In genomic region chr12:95411466-95411865, GRCh38 we compare ENCODE assay signal across 16 cellular contexts.
"Had no signal": no experiment of that assay in that cellular context is flagged by ENCODE, and none has a peak within 500 bp of the region (broad histone marks: within the 10 kb centered on the region; RNA-seq: fewer than 3 reads in every experiment).

No MANE protein-coding gene starts in this region.

- H3K36me3 ChIP-seq: thyroid gland had no signal

- H3K27ac ChIP-seq: thyroid gland had no signal

- H3K9me3 ChIP-seq: thyroid gland had no signal

- FAIRE-seq: urothelium cell line had no signal

- DNase-seq: activated CD4-positive, alpha-beta T cell treated with anti-CD3 and anti-CD28 coated beads, Interleukin-2, amount 50 U/mL, for 4 hours; activated CD4-positive, CD25-positive, alpha-beta regulatory T cell treated with anti-CD3 and anti-CD28 coated beads, Interleukin-2, amount 50 U/mL, for 72 hours; activated naive CD4-positive, alpha-beta T cell treated with anti-CD3 and anti-CD28 coated beads, Interleukin-2, amount 50 U/mL, for 16 hours; activated T-cell treated with anti-CD3 and anti-CD28 coated beads, Interleukin-2, amount 50 U/mL, for 1 hour; effector CD8-positive, alpha-beta T cell; foreskin melanocyte; immature natural killer cell; mesendoderm; stimulated activated CD4-positive, alpha-beta T cell treated with anti-CD3 and anti-CD28 coated beads, Interleukin-12 subunit alpha, Interleukin-12 subunit beta, amount 100 ng/mL, for 4 hours; T-helper 1 cell; T1000; thyroid gland had no signal

- H3K27ac Mint-ChIP-seq: immature natural killer cell; nephron; stimulated activated effector memory CD8-positive, alpha-beta T cell treated with anti-CD3 and anti-CD28 coated beads, Interleukin-12 subunit alpha, Interleukin-12 subunit beta, amount 100 ng/mL, for 72 hours had no signal

- ATAC-seq: stimulated activated effector memory CD8-positive, alpha-beta T cell treated with anti-CD3 and anti-CD28 coated beads, Interleukin-12 subunit alpha, Interleukin-12 subunit beta, amount 100 ng/mL, for 72 hours had no signal

- H3K4me1 Mint-ChIP-seq: central memory CD8-positive, alpha-beta T cell; immature natural killer cell; stimulated activated effector memory CD8-positive, alpha-beta T cell treated with anti-CD3 and anti-CD28 coated beads, Interleukin-12 subunit alpha, Interleukin-12 subunit beta, amount 100 ng/mL, for 72 hours had no signal

- H3K4me3 ChIP-seq: thyroid gland had no signal

- H3K36me3 Mint-ChIP-seq: immature natural killer cell; stimulated activated effector memory CD8-positive, alpha-beta T cell treated with anti-CD3 and anti-CD28 coated beads, Interleukin-12 subunit alpha, Interleukin-12 subunit beta, amount 100 ng/mL, for 72 hours had no signal

- H3K27me3 ChIP-seq: thyroid gland had no signal

- H3K4me3 Mint-ChIP-seq: central memory CD8-positive, alpha-beta T cell; immature natural killer cell; nephron; stimulated activated effector memory CD8-positive, alpha-beta T cell treated with anti-CD3 and anti-CD28 coated beads, Interleukin-12 subunit alpha, Interleukin-12 subunit beta, amount 100 ng/mL, for 72 hours had no signal

- H3K9me3 Mint-ChIP-seq: central memory CD8-positive, alpha-beta T cell; immature natural killer cell; nephron; stimulated activated effector memory CD8-positive, alpha-beta T cell treated with anti-CD3 and anti-CD28 coated beads, Interleukin-12 subunit alpha, Interleukin-12 subunit beta, amount 100 ng/mL, for 72 hours had no signal
